Comparison of ENCODE assay signal across 32 cellular contexts in genomic region chr3:177686671-177687070, GRCh38.
"Had no signal": no experiment of that assay in that cellular context is flagged by ENCODE, and none has a peak within 500 bp of the region (broad histone marks: within the 10 kb centered on the region; RNA-seq: fewer than 3 reads in every experiment).

No MANE protein-coding gene starts in this region.

- H3K27me3 ChIP-seq: ascending aorta, cardiac muscle cell had no signal

- FAIRE-seq: RCC 7860 had no signal

- H3K9me3 ChIP-seq: ascending aorta had no signal

- H3K36me3 ChIP-seq: ascending aorta, cardiac muscle cell, WERI-Rb-1 had no signal

- H3K27ac ChIP-seq: ascending aorta, cardiac muscle cell, RWPE1, WERI-Rb-1 had no signal

- H3K4me3 Mint-ChIP-seq: activated CD4-positive, alpha-beta T cell treated with anti-CD3 and anti-CD28 coated beads for 36 hours; activated CD4-positive, alpha-beta T cell treated with anti-CD3 and anti-CD28 coated beads, Interleukin-2, amount 10 ng/mL, durations not matched to agents 7 days and 5 days; activated CD8-positive, alpha-beta T cell treated with anti-CD3 and anti-CD28 coated beads, Interleukin-2, amount 10 ng/mL, durations not matched to agents 7 days and 5 days; activated naive CD4-positive, alpha-beta T cell treated with anti-CD3 and anti-CD28 coated beads, Interleukin-2, amount 50 U/mL, for 24 hours; activated naive CD8-positive, alpha-beta T cell treated with anti-CD3 and anti-CD28 coated beads, Interleukin-2, amount 10 ng/mL, durations not matched to agents 7 days and 5 days; activated T-cell treated with anti-CD3 and anti-CD28 coated beads, Interleukin-2, amount 50 U/mL, for 24 hours; central memory CD8-positive, alpha-beta T cell; T-cell; T-helper 17 cell had no signal

- ATAC-seq: activated CD4-positive, alpha-beta T cell treated with anti-CD3 and anti-CD28 coated beads for 36 hours; activated CD8-positive, alpha-beta T cell treated with anti-CD3 and anti-CD28 coated beads, Interleukin-2, amount 10 ng/mL, durations not matched to agents 7 days and 5 days; PC-3; Right ventricle myocardium inferior; SK-N-SH treated with all-trans-retinoic acid at 6 μM for 48 hours; T-cell; T-helper 17 cell had no signal

- H3K36me3 Mint-ChIP-seq: activated naive CD4-positive, alpha-beta T cell treated with anti-CD3 and anti-CD28 coated beads, Interleukin-2, amount 50 U/mL, for 24 hours; T-cell had no signal

- H3K27me3 Mint-ChIP-seq: activated CD4-positive, alpha-beta T cell treated with anti-CD3 and anti-CD28 coated beads for 36 hours; activated CD4-positive, alpha-beta T cell treated with anti-CD3 and anti-CD28 coated beads, Interleukin-2, amount 10 ng/mL, durations not matched to agents 7 days and 5 days; activated naive CD4-positive, alpha-beta T cell treated with anti-CD3 and anti-CD28 coated beads, Interleukin-2, amount 50 U/mL, for 24 hours; activated naive CD8-positive, alpha-beta T cell treated with anti-CD3 and anti-CD28 coated beads, Interleukin-2, amount 10 ng/mL, durations not matched to agents 7 days and 5 days; activated T-cell treated with anti-CD3 and anti-CD28 coated beads, Interleukin-2, amount 50 U/mL, for 24 hours; central memory CD8-positive, alpha-beta T cell; T-cell had no signal

- H3K27ac Mint-ChIP-seq: activated CD4-positive, alpha-beta T cell treated with anti-CD3 and anti-CD28 coated beads for 36 hours; activated CD4-positive, alpha-beta T cell treated with anti-CD3 and anti-CD28 coated beads, Interleukin-2, amount 10 ng/mL, durations not matched to agents 7 days and 5 days; activated CD8-positive, alpha-beta T cell treated with anti-CD3 and anti-CD28 coated beads, Interleukin-2, amount 10 ng/mL, durations not matched to agents 7 days and 5 days; activated naive CD4-positive, alpha-beta T cell treated with anti-CD3 and anti-CD28 coated beads, Interleukin-2, amount 50 U/mL, for 24 hours; activated naive CD8-positive, alpha-beta T cell treated with anti-CD3 and anti-CD28 coated beads, Interleukin-2, amount 10 ng/mL, durations not matched to agents 7 days and 5 days; activated T-cell treated with anti-CD3 and anti-CD28 coated beads, Interleukin-2, amount 50 U/mL, for 24 hours; activated T-helper 2 cell treated with anti-CD3 and anti-CD28 coated beads, Interferon-gamma antibody, Interleukin-2, Interleukin-4, amounts not matched to agents 10 μg/mL and 5 μg/mL and 100 μg/mL, durations not matched to agents 14 hours and 24 hours and 36 hours; T-cell; T-helper 17 cell had no signal

- H3K4me1 ChIP-seq: ascending aorta had no signal

- H3K4me3 ChIP-seq: ascending aorta, cardiac muscle cell had no signal

- DNase-seq: activated CD4-positive, alpha-beta T cell treated with anti-CD3 and anti-CD28 coated beads for 36 hours; activated CD4-positive, alpha-beta T cell treated with anti-CD3 and anti-CD28 coated beads, Interleukin-2, amount 10 ng/mL, durations not matched to agents 7 days and 5 days; activated CD4-positive, alpha-beta T cell treated with anti-CD3 and anti-CD28 coated beads, Interleukin-2, amount 50 U/mL, for 48 hours; activated CD8-positive, alpha-beta T cell treated with anti-CD3 and anti-CD28 coated beads, Interleukin-2, amount 10 ng/mL, durations not matched to agents 7 days and 5 days; activated gamma-delta T cell; activated naive CD4-positive, alpha-beta T cell treated with Interleukin-2 at 50 U/mL for 16 hours; activated naive CD8-positive, alpha-beta T cell treated with anti-CD3 and anti-CD28 coated beads, Interleukin-2, amount 10 ng/mL, durations not matched to agents 7 days and 5 days; activated T-cell treated with anti-CD3 and anti-CD28 coated beads, Interleukin-2, amount 50 U/mL, for 24 hours; amygdala; NCI-H1105; NCI-H1417 treated with DMSO at 0.1 percent for 48 hours; NCI-H187 treated with DMSO at 0.1 percent for 48 hours; NCI-H2081 treated with DMSO at 0.1 percent for 48 hours; NCI-H226; NCI-H446 treated with DMSO at 0.1 percent for 48 hours; NCI-H524 treated with DMSO at 0.1 percent for 48 hours; NCI-H748 treated with DMSO at 0.1 percent for 48 hours; NK-92 treated with Interleukin-12 subunit alpha and Interleukin-12 subunit beta, amount 100 ng/mL, for 24 hours; PC-3; SIG-M5; T-cell; T-helper 17 cell; WERI-Rb-1 had no signal

- H3K9me3 Mint-ChIP-seq: activated CD4-positive, alpha-beta T cell treated with anti-CD3 and anti-CD28 coated beads, Interleukin-2, amount 10 ng/mL, durations not matched to agents 7 days and 5 days; activated naive CD4-positive, alpha-beta T cell treated with anti-CD3 and anti-CD28 coated beads, Interleukin-2, amount 50 U/mL, for 24 hours; activated T-cell treated with anti-CD3 and anti-CD28 coated beads, Interleukin-2, amount 50 U/mL, for 24 hours; activated T-helper 2 cell treated with anti-CD3 and anti-CD28 coated beads, Interferon-gamma antibody, Interleukin-2, Interleukin-4, amounts not matched to agents 10 μg/mL and 5 μg/mL and 100 μg/mL, durations not matched to agents 14 hours and 24 hours and 36 hours; central memory CD8-positive, alpha-beta T cell; T-cell had no signal

- H3K4me1 Mint-ChIP-seq: activated CD4-positive, alpha-beta T cell treated with anti-CD3 and anti-CD28 coated beads for 36 hours had no signal
